In the genomic region with DNA sequence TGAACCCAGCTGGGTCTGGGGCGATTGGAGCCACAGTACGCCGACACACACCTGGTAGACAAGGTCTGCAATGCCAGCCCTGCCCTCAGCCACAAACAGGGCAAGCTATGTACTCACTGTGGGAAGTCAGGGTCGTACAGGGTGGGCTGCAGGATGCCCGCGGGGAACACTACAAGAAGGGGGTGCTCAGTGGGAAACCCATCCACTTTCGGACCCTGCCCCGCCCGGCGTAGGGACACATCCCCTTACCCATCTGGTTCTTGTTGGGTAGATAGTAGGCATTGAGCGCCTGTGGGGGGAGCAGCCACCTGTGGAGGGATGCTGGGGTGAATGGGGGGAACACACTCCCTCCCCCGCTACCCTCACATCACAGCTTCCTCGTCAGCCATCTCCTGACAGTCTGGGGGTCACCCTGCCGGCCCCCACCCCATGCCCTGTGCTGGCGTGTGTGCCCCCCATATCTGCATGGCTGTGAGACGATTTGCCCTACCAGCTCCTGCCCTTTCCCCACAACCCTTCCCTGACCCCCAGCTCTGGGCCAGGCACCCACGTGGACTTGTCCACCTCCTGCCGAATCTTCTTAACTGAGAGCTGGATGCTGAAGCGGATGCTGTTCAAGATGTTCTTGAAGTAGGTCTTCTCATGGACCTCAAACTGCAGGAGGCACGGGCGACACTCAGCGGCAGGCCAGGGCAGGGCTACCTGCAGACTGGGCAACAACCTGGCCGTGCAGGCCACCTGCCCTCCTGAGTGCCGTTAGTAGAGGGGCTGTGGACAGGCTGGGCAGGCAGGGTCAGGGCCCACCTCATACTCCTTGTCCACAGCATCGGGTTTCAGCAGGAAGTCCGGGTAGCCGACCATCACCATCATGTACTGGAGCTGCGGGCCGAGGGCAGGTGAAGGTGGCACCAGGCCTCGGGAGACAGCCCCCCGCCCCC, we compare ENCODE assay signal across 20 cellular contexts. TPM values are rescaled to one million over a fixed set of nuclear protein-coding genes. Genes with fewer than 3 reads are reported as not detected.
DNase-seq lines count a peak whose midpoint lies in the region; ATAC-seq and TF ChIP-seq lines count a peak whose summit lies in the region.
"Had no signal": no experiment of that assay in that cellular context is flagged by ENCODE, and none has a peak within 500 bp of the region (broad histone marks: within the 10 kb centered on the region; RNA-seq: fewer than 3 reads in every experiment).

No MANE protein-coding gene starts in this region.

- no peak overlapping the region for H3K4me3 Mint-ChIP-seq in WTC11
- H3K4me3 Mint-ChIP-seq: CD4-positive, CD25-positive, alpha-beta regulatory T cell; HFFc6 had no signal

- no peaks in the 10 kb centered on the region for H3K9me3 ChIP-seq in lower lobe of right lung
- no peaks in the 10 kb centered on the region for H3K9me3 ChIP-seq in sigmoid colon

- H3K4me1 Mint-ChIP-seq in WTC11, result peaks cover 5% of the 10 kb centered on the region

- H3K4me3 ChIP-seq in lower lobe of right lung (no peak overlapping the region), sigmoid colon (no peak overlapping the region)

- WGBS in sigmoid colon, 2 donors, result 86 to 91% methylated on average over 31 of the region's 31 CpGs

- ATAC-seq in Right ventricle myocardium superior (ENCODE audit: poor library complexity) (no peak), left ventricle myocardium superior (no peak), WTC11 (no peak), lower lobe of right lung (no peak)

- TF ChIP-seq CTCF in WTC11 (IDR thresholded peaks at IDR 0.05) (no peak), lower lobe of right lung (IDR thresholded peaks at IDR 0.05) (no peak), sigmoid colon (IDR thresholded peaks at IDR 0.05) (no peak)

- POLR2A ChIA-PET in WTC11 (lab: Charles Lee), result no interaction called here

- H3K36me3 Mint-ChIP-seq in WTC11, result no peaks in the 10 kb centered on the region
- H3K36me3 Mint-ChIP-seq: CD4-positive, CD25-positive, alpha-beta regulatory T cell had no signal

- H3K27me3 Mint-ChIP-seq in WTC11 (ENCODE audit: low read depth), result peaks cover 42% of the 10 kb centered on the region

- no peak for TF ChIP-seq POLR2A in sigmoid colon (IDR thresholded peaks at IDR 0.05)

- H3K27ac ChIP-seq in lower lobe of right lung (no peak overlapping the region), sigmoid colon (no peak overlapping the region)

- DNase-seq in Right ventricle myocardium superior (peak; percentile 28), left ventricle myocardium superior (no peak), WTC11 (ENCODE audit: low spot score) (peak; percentile 6), lower lobe of right lung (peak; percentile 41), sigmoid colon (peak; percentile 62), HuH-7.5 (ENCODE audit: low spot score) (no peak), activated T-cell treated with anti-CD3 and anti-CD28 coated beads for 4 hours (no peak)
- DNase-seq: ACHN; AML-193; CD4-positive, CD25-positive, alpha-beta regulatory T cell; EL; GOT3; HFFc6; Kasumi-1; NCI-H1105 treated with DMSO at 0.1 percent for 48 hours; NCI-H187 treated with DMSO at 0.1 percent for 48 hours; NCI-H69; SIG-M5 had no signal

- TF ChIP-seq EP300 in sigmoid colon (IDR thresholded peaks at IDR 0.05), result no peak

- H3K9me3 Mint-ChIP-seq in WTC11, result no peaks in the 10 kb centered on the region
- H3K9me3 Mint-ChIP-seq: HFFc6, IgD-negative memory B cell had no signal

- H3K27ac Mint-ChIP-seq in WTC11, result no peak overlapping the region
- H3K27ac Mint-ChIP-seq: CD4-positive, CD25-positive, alpha-beta regulatory T cell; HFFc6; IgD-negative memory B cell had no signal

- no peaks in the 10 kb centered on the region for H3K36me3 ChIP-seq in lower lobe of right lung
- H3K36me3 ChIP-seq in sigmoid colon, result no peaks in the 10 kb centered on the region

- intact Hi-C loops in Right ventricle myocardium superior (cut with DNase I) (no loop called here), left ventricle myocardium superior (cut with micrococcal nuclease) (no loop called here), lower lobe of right lung (cut with DNase I) (no loop called here), sigmoid colon (cut with DNase I) (no loop called here)

- peaks cover 8% of the 10 kb centered on the region for H3K4me1 ChIP-seq in lower lobe of right lung
- H3K4me1 ChIP-seq in sigmoid colon, result peaks cover 0 to 12% (median 9%) of the 10 kb centered on the region in 4 donors

- CTCF ChIA-PET in WTC11 (lab: Charles Lee), result interaction anchor here (0.9 to 1.5 kb wide), 2 partner anchors 18 to 30 kb away, joined by 3 read pairs; no protein-coding TSS in a partner anchor

- H3K27me3 ChIP-seq in lower lobe of right lung (ENCODE audit: low read depth) (peaks cover 56% of the 10 kb centered on the region), sigmoid colon (peaks cover 26 to 62% (median 38%) of the 10 kb centered on the region in 3 donors)

TF ChIP-seq in WTC11, 78 proteins besides CTCF, POLR2A, EP300 and RAD21:
- TF ChIP-seq TEAD4 (CRISPR knock-in tag; IDR thresholded peaks at IDR 0.05) (no peak), SMAD3 (CRISPR knock-in tag; IDR thresholded peaks at IDR 0.05; ENCODE audit: borderline replicate concordance) (no peak), MAX (CRISPR knock-in tag; IDR thresholded peaks at IDR 0.05) (no peak), ZNF138 (CRISPR knock-in tag; conservative IDR thresholded peaks at IDR 0.05) (no peak), RORB (CRISPR knock-in tag; IDR thresholded peaks at IDR 0.05) (no peak)
- TF ChIP-seq, protein P1, sequence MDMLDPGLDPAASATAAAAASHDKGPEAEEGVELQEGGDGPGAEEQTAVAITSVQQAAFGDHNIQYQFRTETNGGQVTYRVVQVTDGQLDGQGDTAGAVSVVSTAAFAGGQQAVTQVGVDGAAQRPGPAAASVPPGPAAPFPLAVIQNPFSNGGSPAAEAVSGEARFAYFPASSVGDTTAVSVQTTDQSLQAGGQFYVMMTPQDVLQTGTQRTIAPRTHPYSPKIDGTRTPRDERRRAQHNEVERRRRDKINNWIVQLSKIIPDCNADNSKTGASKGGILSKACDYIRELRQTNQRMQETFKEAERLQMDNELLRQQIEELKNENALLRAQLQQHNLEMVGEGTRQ (CRISPR knock-in tag; IDR thresholded peaks at IDR 0.05), result no peak

RNA-seq across cellular contexts. Expression of gene ECEL1, which starts 5.1 kb away (rescaled TPM):
- total RNA-seq in Right ventricle myocardium superior (not detected), left ventricle myocardium superior (0.37 TPM), WTC11 (2021) (21.4 to 23.3 TPM (median 21.9 TPM) in 3 replicates), lower lobe of right lung (1.0 TPM), sigmoid colon (1 to 10 TPM in 2 of 4 donors, under 1 TPM in 2; 0.16 to 6.1 (median 1.0) TPM)
- under 1 TPM in 1 of 3 donors, not detected in 2; 0.61 TPM for polyA plus RNA-seq in sigmoid colon
- total RNA-seq: CD4-positive, CD25-positive, alpha-beta regulatory T cell; HFFc6; HT-29 had no signal
- polyA plus RNA-seq: CD4-positive, CD25-positive, alpha-beta regulatory T cell; IgD-negative memory B cell had no signal

RNA-seq across cellular contexts. Expression of gene ALPI, which starts 26.6 kb away (rescaled TPM):
- total RNA-seq in Right ventricle myocardium superior, result not detected
- total RNA-seq in left ventricle myocardium superior, result not detected
- not detected in 3 replicates for total RNA-seq in WTC11 (2021)
- total RNA-seq in lower lobe of right lung, result not detected
- not detected for total RNA-seq in sigmoid colon
- polyA plus RNA-seq in sigmoid colon, result 10 to 100 TPM in 1 of 3 donors, 1 to 10 TPM in 2; 5.3 to 10.2 (median 7.2) TPM
- total RNA-seq: CD4-positive, CD25-positive, alpha-beta regulatory T cell; HFFc6; HT-29 had no signal
- polyA plus RNA-seq: CD4-positive, CD25-positive, alpha-beta regulatory T cell; IgD-negative memory B cell had no signal

RNA-seq across cellular contexts. Expression of gene PRSS56, which starts 37.6 kb away (rescaled TPM):
- total RNA-seq in Right ventricle myocardium superior (0.19 TPM), left ventricle myocardium superior (0.15 TPM), WTC11 (2021) (not detected in 3 replicates), lower lobe of right lung (not detected), sigmoid colon (not detected)
- not detected for polyA plus RNA-seq in sigmoid colon
- total RNA-seq: CD4-positive, CD25-positive, alpha-beta regulatory T cell; HFFc6; HT-29 had no signal
- polyA plus RNA-seq: CD4-positive, CD25-positive, alpha-beta regulatory T cell; IgD-negative memory B cell had no signal

RNA-seq across cellular contexts. Expression of gene CHRND, which starts 43.4 kb away (rescaled TPM):
- total RNA-seq in Right ventricle myocardium superior (not detected), left ventricle myocardium superior (not detected), WTC11 (2021) (0.07 to 0.11 TPM in 2 of 3 replicates, not detected in the other), lower lobe of right lung (not detected), sigmoid colon (not detected)
- not detected for polyA plus RNA-seq in sigmoid colon
- total RNA-seq: CD4-positive, CD25-positive, alpha-beta regulatory T cell; HFFc6; HT-29 had no signal
- polyA plus RNA-seq: CD4-positive, CD25-positive, alpha-beta regulatory T cell; IgD-negative memory B cell had no signal

RNA-seq across cellular contexts. Expression of gene CHRNG, which starts 56.9 kb away (rescaled TPM):
- not detected for total RNA-seq in Right ventricle myocardium superior
- not detected for total RNA-seq in left ventricle myocardium superior
- 0.20 TPM in 1 of 3 replicates, not detected in the others for total RNA-seq in WTC11 (2021)
- total RNA-seq in lower lobe of right lung, result not detected
- total RNA-seq in sigmoid colon, result not detected
- polyA plus RNA-seq in sigmoid colon, result not detected
- total RNA-seq: CD4-positive, CD25-positive, alpha-beta regulatory T cell; HFFc6; HT-29 had no signal
- polyA plus RNA-seq: IgD-negative memory B cell had no signal

Comparison
In these comparisons a context has a peak if more than half of its experiments do, and no peak if none do; other contexts are left out.
1. DNase-seq: peak in Right ventricle myocardium superior (single experiment), WTC11 (single experiment), lower lobe of right lung (single experiment) and sigmoid colon (single experiment); none in left ventricle myocardium superior (single experiment), HuH-7.5 (single experiment) and activated T-cell treated with anti-CD3 and anti-CD28 coated beads for 4 hours (single experiment).